1 cellular context compared by ENCODE assay signal in genomic region chr5:115360036-115360685, GRCh38.
TF ChIP-seq lines count a peak whose summit lies in the region.

No MANE protein-coding gene starts in this region.

TF ChIP-seq in WTC11, 78 proteins besides CTCF, POLR2A, EP300 and RAD21 (continued from another document):
- no peak for TF ChIP-seq ZNF512 (CRISPR knock-in tag; IDR thresholded peaks at IDR 0.05; ENCODE audit: borderline replicate concordance)
